21 cellular contexts compared by ENCODE assay signal in the genomic region with DNA sequence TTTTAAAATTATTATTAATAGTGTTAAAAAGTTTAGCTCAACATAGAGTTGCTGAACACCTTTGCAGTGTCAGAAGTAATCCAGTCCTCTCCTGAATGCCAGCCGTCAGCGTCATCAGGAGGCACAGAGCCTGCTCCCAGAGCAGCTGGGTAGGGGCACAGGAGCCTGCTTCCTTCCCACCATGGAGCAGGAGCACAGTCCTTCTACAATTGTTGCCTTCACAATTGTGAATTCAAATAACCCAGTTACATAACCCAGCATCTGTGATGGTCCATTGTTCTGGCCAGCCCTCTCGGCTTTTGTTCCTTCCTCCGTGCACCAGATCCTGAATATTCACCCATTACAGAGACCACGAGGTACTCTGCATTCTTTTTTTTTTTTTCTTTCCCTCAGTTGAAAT.
"Had no signal": no experiment of that assay in that cellular context is flagged by ENCODE, and none has a peak within 500 bp of the region (broad histone marks: within the 10 kb centered on the region; RNA-seq: fewer than 3 reads in every experiment).

No MANE protein-coding gene starts in this region.

- H3K4me2 ChIP-seq: hepatocyte had no signal

- H3K4me3 ChIP-seq: esophagus squamous epithelium, hepatocyte, lung, prostate gland, spleen, tibial nerve, uterus had no signal

- H3K79me2 ChIP-seq: hepatocyte had no signal

- H3K27ac ChIP-seq: esophagus squamous epithelium, prostate gland, spleen, uterus, VCaP had no signal

- ATAC-seq: activated T-cell treated with anti-CD3 and anti-CD28 coated beads, Interleukin-2, amount 50 U/mL, for 72 hours; effector memory CD8-positive, alpha-beta T cell; left lobe of liver; T-helper 17 cell had no signal

- DNase-seq: activated CD4-positive, CD25-positive, alpha-beta regulatory T cell treated with anti-CD3 and anti-CD28 coated beads, Interleukin-2, amount 50 U/mL, for 72 hours; activated CD8-positive, alpha-beta memory T cell treated with anti-CD3 and anti-CD28 coated beads for 24 hours; activated CD8-positive, alpha-beta memory T cell treated with anti-CD3 and anti-CD28 coated beads, Interleukin-2, amount 50 U/mL, for 48 hours; activated effector memory CD4-positive, alpha-beta T cell treated with anti-CD3 and anti-CD28 coated beads, Interleukin-2, amount 50 U/mL, for 16 hours; activated T-cell treated with anti-CD3 and anti-CD28 coated beads, Interleukin-2, amount 50 U/mL, for 72 hours; dermis blood vessel endothelial cell; effector memory CD8-positive, alpha-beta T cell; esophagus squamous epithelium; kidney; nephron progenitor cell; spleen; stimulated activated naive CD4-positive, alpha-beta T cell treated with Interleukin-2 at 50 U/mL for 16 hours; T-helper 17 cell; uterus had no signal

- H3K9me3 ChIP-seq: esophagus squamous epithelium, prostate gland, spleen, tibial nerve, uterus had no signal

- H3K27me3 ChIP-seq: esophagus squamous epithelium, hepatocyte, tibial nerve, uterus had no signal

- H3K4me1 ChIP-seq: esophagus squamous epithelium, prostate gland, spleen, tibial nerve, uterus had no signal

- H2AFZ ChIP-seq: hepatocyte had no signal

- FAIRE-seq: bronchial epithelial cell, kidney had no signal

- H3K36me3 ChIP-seq: esophagus squamous epithelium, prostate gland, spleen, tibial nerve, uterus had no signal
